Comparison of ENCODE assay signal across 8 cellular contexts in genomic region chr4:152937535-152938236, GRCh38. TPM values are rescaled to one million over a fixed set of nuclear protein-coding genes. Genes with fewer than 3 reads are reported as not detected.
DNase-seq lines count a peak whose midpoint lies in the region; ATAC-seq, FAIRE-seq and TF ChIP-seq lines count a peak whose summit lies in the region.

No MANE protein-coding gene starts in this region.

- peak overlapping the region; percentile 100 for H3K4me2 ChIP-seq in A549
- H3K4me2 ChIP-seq in Loucy (ENCODE audit: low read depth, low read length, poor library complexity, severe bottlenecking): peak overlapping the region; percentile 49

- H4K20me1 ChIP-seq in Loucy (ENCODE audit: insufficient read depth, low read length, poor library complexity, severe bottlenecking): no peaks in the 10 kb centered on the region

- TF ChIP-seq CTCF in A549 (IDR thresholded peaks at IDR 0.05): no peak
- no peak for TF ChIP-seq CTCF in GM10266 (IDR thresholded peaks at IDR 0.05; ENCODE audit: control insufficient read depth, insufficient read depth, low read depth, missing control alignments)
- TF ChIP-seq CTCF in Loucy (conservative IDR thresholded peaks at IDR 0.05; ENCODE audit: low read length): no peak

- 3% methylated on average over 23 of the region's 75 CpGs for WGBS in A549 (ENCODE audit: missing lambda C conversion rate)

- 0 out of 3 replicates have a peak, but pooled peaks cover 7% of the 10 kb centered on the region for H3K4me1 ChIP-seq in A549
- no peaks in the 10 kb centered on the region for H3K4me1 ChIP-seq in Loucy (ENCODE audit: insufficient read depth, low read length, poor library complexity, severe bottlenecking)

- no peak overlapping the region for H2AFZ ChIP-seq in Loucy (ENCODE audit: low read length)

- CTCF ChIA-PET in A549 (lab: Yijun Ruan, JAX): interaction anchor here (1.9 kb wide), 1 partner anchor 190 kb away, joined by 7 read pairs; no protein-coding TSS in a partner anchor

- no peak for TF ChIP-seq POLR2A in A549 (IDR thresholded peaks at IDR 0.05; ENCODE audit: low read length)

- FAIRE-seq in A549 (lab: Jason Lieb, UNC): no peak

- peak; percentile 14 to 23 for DNase-seq in A549 (ENCODE audit: low read depth in 1 of 2, low spot score in 1 of 2)
- DNase-seq in GM10266 (ENCODE audit: extremely low spot score): peak; percentile 52
- peak; percentile 19 for DNase-seq in activated naive CD8-positive, alpha-beta T cell treated with anti-CD3 and anti-CD28 coated beads, Interleukin-2, amount 50 U/mL, for 24 hours
- peak; percentile 61 for DNase-seq in left ventricle myocardium superior
- peak in 7 of 10 donors; percentile 11 to 83 (median 30) for DNase-seq in posterior cingulate gyrus

- no peaks in the 10 kb centered on the region for H3K9me2 ChIP-seq in Loucy (replicated peaks; ENCODE audit: low read depth, low read length)

- peaks cover 17% of the 10 kb centered on the region for H3K4me1 Mint-ChIP-seq in activated naive CD8-positive, alpha-beta T cell treated with anti-CD3 and anti-CD28 coated beads, Interleukin-2, amount 50 U/mL, for 24 hours

- no peaks in the 10 kb centered on the region for H3F3A ChIP-seq in Loucy (ENCODE audit: low read depth)

- H3K27ac ChIP-seq in A549: peak overlapping the region; percentile 21 to 78; a peak in 4 of 6 replicates

- H3K79me2 ChIP-seq in Loucy (ENCODE audit: insufficient read depth, low read length): no peaks in the 10 kb centered on the region

- H3K27me3 Mint-ChIP-seq in activated naive CD8-positive, alpha-beta T cell treated with anti-CD3 and anti-CD28 coated beads, Interleukin-2, amount 50 U/mL, for 24 hours: peaks cover 62% of the 10 kb centered on the region

- peak; percentile 35 to 46; a peak in 5 of 6 replicates for ATAC-seq in A549
- ATAC-seq in activated naive CD8-positive, alpha-beta T cell treated with anti-CD3 and anti-CD28 coated beads, Interleukin-2, amount 50 U/mL, for 24 hours: peak; percentile 25
- peak; percentile 65 for ATAC-seq in left ventricle myocardium superior
- ATAC-seq in GM19324 (IDR thresholded peaks at IDR 0.05; ENCODE audit: low FRiP score, unreplicated experiment): no peak
- ATAC-seq in GM21723 (IDR thresholded peaks at IDR 0.05; ENCODE audit: unreplicated experiment): no peak

- H3K4me3 ChIP-seq in A549 (peak overlapping the region; percentile 74), Loucy (ENCODE audit: low read length, poor library complexity, severe bottlenecking) (peak overlapping the region; percentile 43)

- H3K27ac Mint-ChIP-seq in activated naive CD8-positive, alpha-beta T cell treated with anti-CD3 and anti-CD28 coated beads, Interleukin-2, amount 50 U/mL, for 24 hours: no peak overlapping the region

- peak overlapping the region; percentile 76 for H3K4me3 Mint-ChIP-seq in activated naive CD8-positive, alpha-beta T cell treated with anti-CD3 and anti-CD28 coated beads, Interleukin-2, amount 50 U/mL, for 24 hours

- H3K36me3 ChIP-seq in Loucy (ENCODE audit: insufficient read depth, low read length): no peaks in the 10 kb centered on the region

- no peaks in the 10 kb centered on the region for H3K36me3 Mint-ChIP-seq in activated naive CD8-positive, alpha-beta T cell treated with anti-CD3 and anti-CD28 coated beads, Interleukin-2, amount 50 U/mL, for 24 hours (ENCODE audit: low read depth)

- H3K9me3 Mint-ChIP-seq in activated naive CD8-positive, alpha-beta T cell treated with anti-CD3 and anti-CD28 coated beads, Interleukin-2, amount 50 U/mL, for 24 hours: no peaks in the 10 kb centered on the region

- TF ChIP-seq RAD21 in A549 (conservative IDR thresholded peaks at IDR 0.05 in 1 of 2, IDR thresholded peaks at IDR 0.05 in 1 of 2): no peak

- H3K9ac ChIP-seq in Loucy (ENCODE audit: low read depth, low read length, poor library complexity, severe bottlenecking): no peak overlapping the region

- no peaks in the 10 kb centered on the region for H3K27me3 ChIP-seq in Loucy (ENCODE audit: insufficient read depth, low read length, poor library complexity, severe bottlenecking)

- POLR2A ChIA-PET in A549 (lab: Yijun Ruan, JAX): no interaction called here

- TF ChIP-seq EP300 in A549 (IDR thresholded peaks at IDR 0.05): no peak

- no peaks in the 10 kb centered on the region for H3K9me3 ChIP-seq in A549
- H3K9me3 ChIP-seq in Loucy (ENCODE audit: insufficient read depth, low read depth, low read length): no peaks in the 10 kb centered on the region

- intact Hi-C loops in left ventricle myocardium superior (cut with micrococcal nuclease): no loop called here
- intact Hi-C loops in posterior cingulate gyrus (cut with DNase I): no loop called here

TF ChIP-seq in A549, 52 proteins besides CTCF, POLR2A, EP300 and RAD21:
- TF ChIP-seq CBX8 (IDR thresholded peaks at IDR 0.05) (0 out of 2 replicates have a peak, but pooled peaks have one; percentile 15), MAX (IDR thresholded peaks at IDR 0.05) (0 out of 2 replicates have a peak, but pooled peaks have one; percentile 22), JUNB (IDR thresholded peaks at IDR 0.05) (no peak)
TF ChIP-seq in A549: peak in this region for 2.

RNA-seq across cellular contexts. Expression of gene FHDC1, which starts 1.6 kb away (rescaled TPM):
- polyA plus RNA-seq in A549 (2011; rRNA removed) (0.08 and 0.13 TPM in 2 replicates), A549 (2017; fragmentation: RNase III; extraction: RNeasy Plus Mini Kit Qiagen cat#74134 plus additional on column Dnase treatment) (0.31 to 0.32 TPM (median 0.31 TPM) in 3 replicates)
- 0.07 and 0.09 TPM in 2 replicates for polyA plus RNA-seq in A549 (2012; cell fraction: cytosol; rRNA removed)
- 0.23 and 0.38 TPM in 2 replicates for polyA plus RNA-seq in A549 (2012; cell fraction: nucleus; rRNA removed)
- 0.08 and 0.10 TPM in 2 replicates for polyA minus RNA-seq in A549 (2011; rRNA and poly(A)+ RNA removed)
- total RNA-seq in left ventricle myocardium superior: 0.35 TPM

Comparison
In these comparisons a context has a peak if more than half of its experiments do, and no peak if none do; other contexts are left out.
1. ATAC-seq: peak in A549 (2 of 2), activated naive CD8-positive, alpha-beta T cell treated with anti-CD3 and anti-CD28 coated beads, Interleukin-2, amount 50 U/mL, for 24 hours (single experiment) and left ventricle myocardium superior (single experiment); none in GM19324 (single experiment) and GM21723 (single experiment).
2. Peak in every context shown above with its lines, with median percentiles within 50 percentile points of each other: DNase-seq.